8 cellular contexts compared by ENCODE assay signal in genomic region chr2:241540391-241540765, GRCh38. TPM values are rescaled to one million over a fixed set of nuclear protein-coding genes. Genes with fewer than 3 reads are reported as not detected.
DNase-seq lines count a peak whose midpoint lies in the region; ATAC-seq, FAIRE-seq and TF ChIP-seq lines count a peak whose summit lies in the region.

No MANE protein-coding gene starts in this region.

- WGBS in spleen, 5 donors = 53 to 70% (median 66%) methylated on average over 10 of the region's 10 CpGs

- no peak for FAIRE-seq in HTR-8/SVneo (lab: Jason Lieb, UNC)

- H3K9me3 ChIP-seq in adipocyte (ENCODE audit: control insufficient read depth, low read length) = no peaks in the 10 kb centered on the region
- no peaks in the 10 kb centered on the region for H3K9me3 ChIP-seq in spleen

- intact Hi-C loops in spleen (cut with DNase I; ENCODE audit: low total_unique reads) = no loop called here

- no peak for ATAC-seq in HG02852 (IDR thresholded peaks at IDR 0.05; ENCODE audit: unreplicated experiment)

- no peaks in the 10 kb centered on the region for H3K36me3 ChIP-seq in adipocyte (ENCODE audit: control insufficient read depth, insufficient read depth, low read length, severe bottlenecking)
- no peaks in the 10 kb centered on the region for H3K36me3 ChIP-seq in spleen

- H3K27ac ChIP-seq in spleen = no peak overlapping the region

- peak overlapping the region; percentile 34 for H3K9ac ChIP-seq in adipocyte (ENCODE audit: low read length)

- DNase-seq in GM13976 (ENCODE audit: low spot score) = peak; percentile 30
- no peak for DNase-seq in adipocyte (ENCODE audit: low read depth)
- DNase-seq in iPS-NIHi11 (ENCODE audit: low spot score) = peak; percentile 32
- peak; percentile 59 for DNase-seq in spleen
- DNase-seq in central memory CD4-positive, alpha-beta T cell = no peak
- no peak for DNase-seq in HTR-8/SVneo (ENCODE audit: insufficient read length, low spot score)
- DNase-seq in cortex of kidney (lab: John Stamatoyannopoulos, UW) = no peak

- in situ Hi-C loops in GM13976 (cut with MboI; ENCODE audit: low sequenced_read_pairs, unreplicated experiment) = no loop called here

- H3K4me1 ChIP-seq in adipocyte (ENCODE audit: control insufficient read depth, insufficient read depth, low read length) (peaks cover 13% of the 10 kb centered on the region), spleen (peaks cover 6 to 23% (median 16%) of the 10 kb centered on the region in 6 donors)

- H3K4me3 ChIP-seq in adipocyte (ENCODE audit: low read length) = peak overlapping the region; percentile 72
- peak overlapping the region in 4 of 8 donors; percentile 32 to 61 (median 36) for H3K4me3 ChIP-seq in spleen

- TF ChIP-seq CTCF in GM13976 (IDR thresholded peaks at IDR 0.05; ENCODE audit: borderline replicate concordance, control extremely low read depth, extremely low read depth, insufficient read depth, missing control alignments) (no peak), spleen (IDR thresholded peaks at IDR 0.05 in 8 of 11, conservative IDR thresholded peaks at IDR 0.05 in 3 of 11) (no peak)

- H3K27me3 ChIP-seq in adipocyte (replicated peaks; ENCODE audit: control insufficient read depth, insufficient read depth, low read length) (no peaks in the 10 kb centered on the region), spleen (replicated peaks in 1 of 7) (peaks cover 0 to 64% (median 17%) of the 10 kb centered on the region in 7 donors)

- TF ChIP-seq POLR2A in spleen (IDR thresholded peaks at IDR 0.05) = no peak

RNA-seq across cellular contexts. Expression of gene BOK, which starts 18.2 kb away (rescaled TPM):
- 10 to 100 TPM in 4 of 7 donors, 1 to 10 TPM in 3; 6.5 to 19.4 (median 13.0) TPM for total RNA-seq in spleen
- polyA plus RNA-seq in spleen = 1 to 10 TPM; 3.0 to 7.2 (median 4.5) TPM

RNA-seq across cellular contexts. Expression of gene STK25, which starts 32.0 kb away (rescaled TPM):
- 100 to 1,000 TPM; 127 to 217 (median 167) TPM for total RNA-seq in spleen
- 100 to 1,000 TPM; 133 to 254 (median 213) TPM for polyA plus RNA-seq in spleen

Comparison
In these comparisons a context has a peak if more than half of its experiments do, and no peak if none do; other contexts are left out.
1. DNase-seq: peak in GM13976 (single experiment), iPS-NIHi11 (single experiment) and spleen (single experiment); none in adipocyte (single experiment), central memory CD4-positive, alpha-beta T cell (single experiment), HTR-8/SVneo (single experiment) and cortex of kidney (single experiment).